ENCODE assay signal across 8 cellular contexts in the genomic region with DNA sequence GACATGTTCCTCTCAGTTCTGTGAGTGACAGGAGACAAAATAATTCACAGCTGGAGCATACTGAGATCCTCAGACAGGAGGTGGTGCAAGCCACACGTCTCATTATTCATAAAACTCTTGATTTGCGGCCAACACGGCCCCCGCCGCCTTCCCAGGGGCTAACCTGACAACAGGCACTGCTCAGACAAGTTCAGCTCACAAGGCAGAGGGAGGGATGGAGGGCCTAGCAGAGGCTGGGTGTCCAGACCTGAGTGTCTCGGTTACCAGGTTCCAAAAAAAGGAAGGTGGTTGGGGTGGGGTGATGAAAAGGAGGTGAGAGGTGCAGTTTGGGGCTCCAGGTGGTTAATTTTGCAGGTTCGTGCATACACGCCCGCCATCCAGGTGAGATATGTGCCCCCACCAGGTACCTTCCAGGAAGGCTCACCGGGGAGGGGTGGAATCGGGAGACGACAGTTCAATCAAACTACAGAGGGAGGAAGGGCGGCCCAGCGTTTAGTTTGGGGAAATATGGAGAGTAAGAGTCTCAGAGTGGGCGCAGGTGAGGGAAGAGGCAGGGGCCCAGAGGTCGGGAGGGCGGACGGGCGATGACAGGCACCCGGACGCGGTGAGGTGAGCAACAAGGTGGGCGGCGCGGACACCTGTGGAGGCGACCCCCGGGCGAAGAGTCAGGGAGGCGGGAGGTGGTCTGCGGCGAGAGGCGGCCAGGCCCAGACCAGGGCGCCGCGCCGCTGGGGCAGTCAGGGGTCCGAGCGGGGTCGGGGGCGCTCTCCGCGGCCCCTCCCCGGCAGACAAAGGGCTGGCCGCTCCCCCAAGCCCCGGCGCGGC. TPM values are rescaled to one million over a fixed set of nuclear protein-coding genes. Genes with fewer than 3 reads are reported as not detected.
DNase-seq lines count a peak whose midpoint lies in the region; ATAC-seq lines count a peak whose summit lies in the region.

No MANE protein-coding gene starts in this region.

- H3K36me3 Mint-ChIP-seq in T-helper 17 cell (ENCODE audit: low read depth): no peaks in the 10 kb centered on the region

- H3K27me3 Mint-ChIP-seq in T-helper 17 cell: no peaks in the 10 kb centered on the region

- DNase-seq in GM03348 (ENCODE audit: low spot score) (peak; percentile 19), T-helper 17 cell (peak in 2 of 3 donors; percentile 11 to 26), cerebellar cortex (ENCODE audit: low spot score) (peak; percentile 35), lung microvascular endothelial cell (ENCODE audit: low read depth in 2 of 2) (peak; percentile 24 to 40)
- peak; percentile 13 to 55 for DNase-seq in stimulated activated CD8-positive, alpha-beta memory T cell treated with anti-CD3 and anti-CD28 coated beads, Interleukin-7, amount 100 ng/mL, for 48 hours (ENCODE audit: extremely low read depth in 1 of 2, low read depth in 1 of 2)

- H3K4me1 Mint-ChIP-seq in T-helper 17 cell: peaks cover 37% of the 10 kb centered on the region

- peak; percentile 3 for ATAC-seq in HG02973 (IDR thresholded peaks at IDR 0.05; ENCODE audit: unreplicated experiment)
- ATAC-seq in T-helper 17 cell: no peak
- no peak for ATAC-seq in GM21381 (IDR thresholded peaks at IDR 0.05; ENCODE audit: unreplicated experiment)
- no peak for ATAC-seq in GM18520 (IDR thresholded peaks at IDR 0.05; ENCODE audit: unreplicated experiment)

- H3K9me3 ChIP-seq in T-helper 17 cell (ENCODE audit: control insufficient read depth, low read length, poor library complexity, severe bottlenecking): no peaks in the 10 kb centered on the region

- H3K27ac Mint-ChIP-seq in T-helper 17 cell: peak overlapping the region; percentile 93

- peak overlapping the region; percentile 99 for H3K4me3 Mint-ChIP-seq in T-helper 17 cell

RNA-seq across cellular contexts. Expression of gene CTNNBIP1, which starts 0.6 kb away (rescaled TPM):
- total RNA-seq in T-helper 17 cell: 10 to 100 TPM in 1 of 2 donors, 1 to 10 TPM in 1; 9.2 to 10.5 TPM
- 23.4 and 35.3 TPM in 2 replicates for total RNA-seq in lung microvascular endothelial cell

RNA-seq across cellular contexts. Expression of gene LZIC, which starts 33.8 kb away (rescaled TPM):
- 10 to 100 TPM; 19.6 to 19.7 TPM for total RNA-seq in T-helper 17 cell
- 14.6 and 18.3 TPM in 2 replicates for total RNA-seq in lung microvascular endothelial cell

RNA-seq across cellular contexts. Expression of gene NMNAT1, which starts 33.8 kb away (rescaled TPM):
- total RNA-seq in T-helper 17 cell: 1 to 10 TPM; 2.4 to 2.9 TPM
- 9.6 and 13.3 TPM in 2 replicates for total RNA-seq in lung microvascular endothelial cell
